Comparison of ENCODE assay signal across 27 cellular contexts in the genomic region with DNA sequence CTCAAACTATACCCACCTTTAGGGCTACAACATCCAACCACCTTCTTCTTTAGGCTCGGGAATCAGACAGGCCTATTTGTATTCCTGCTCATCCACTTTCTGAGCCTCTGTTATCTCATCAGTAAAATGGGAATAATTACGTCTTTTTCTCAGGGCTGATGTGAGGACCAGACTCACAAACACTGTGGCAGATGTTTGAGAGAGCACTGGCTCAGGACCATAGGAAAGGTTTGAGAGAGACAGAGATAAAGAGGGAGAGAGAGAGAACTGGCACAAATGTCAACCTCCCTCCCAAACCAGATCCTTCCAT. TPM values are rescaled to one million over a fixed set of nuclear protein-coding genes. Genes with fewer than 3 reads are reported as not detected.
"Had no signal": no experiment of that assay in that cellular context is flagged by ENCODE, and none has a peak within 500 bp of the region (broad histone marks: within the 10 kb centered on the region; RNA-seq: fewer than 3 reads in every experiment).

No MANE protein-coding gene starts in this region.

- H2AFZ ChIP-seq: parathyroid adenoma had no signal

- H3K27ac Mint-ChIP-seq: nephron, progenitor cell of endocrine pancreas had no signal

- ATAC-seq: effector memory CD8-positive, alpha-beta T cell; left cardiac atrium; naive thymus-derived CD4-positive, alpha-beta T cell had no signal

- H3K4me3 Mint-ChIP-seq: effector memory CD8-positive, alpha-beta T cell; naive thymus-derived CD4-positive, alpha-beta T cell; nephron had no signal

- H3K4me2 ChIP-seq: smooth muscle cell had no signal

- H3K27ac ChIP-seq: esophagus squamous epithelium, heart right ventricle, left lung, parathyroid adenoma, stomach, testis, tibial artery had no signal

- H3K36me3 ChIP-seq: esophagus squamous epithelium, heart right ventricle, left lung, stomach, tibial artery, upper lobe of left lung had no signal

- DNase-seq: cortex of kidney; effector memory CD8-positive, alpha-beta T cell; erythroblast; esophagus squamous epithelium; foreskin melanocyte; heart right ventricle; hippocampal formation; left cardiac atrium; mesenchymal stem cell; midbrain; naive thymus-derived CD4-positive, alpha-beta T cell; occipital lobe; stimulated activated CD4-positive, alpha-beta T cell treated with anti-CD3 and anti-CD28 coated beads, Interleukin-12 subunit alpha, Interleukin-12 subunit beta, amount 100 ng/mL, for 4 hours; stimulated activated CD4-positive, alpha-beta T cell treated with anti-CD3 and anti-CD28 coated beads, Interleukin-1b, Interleukin-23, amount 100 ng/mL, for 48 hours; stimulated activated CD4-positive, alpha-beta T cell treated with anti-CD3 and anti-CD28 coated beads, Interleukin-4, amount 100 ng/mL, for 1 hour; stimulated activated CD8-positive, alpha-beta memory T cell treated with anti-CD3 and anti-CD28 coated beads, Interleukin-4, amount 100 ng/mL, for 48 hours; stimulated activated naive CD4-positive, alpha-beta T cell treated with Interleukin-2 at 50 U/mL for 16 hours; stomach; substantia nigra; testis; tibial artery had no signal

- H3K4me1 ChIP-seq: parathyroid adenoma had no signal

- H3K4me3 ChIP-seq: esophagus squamous epithelium, heart right ventricle, left lung, smooth muscle cell, stomach, testis, tibial artery, upper lobe of left lung had no signal

- H3K9me3 ChIP-seq: esophagus squamous epithelium, heart right ventricle, left lung, stomach, testis, tibial artery, upper lobe of left lung had no signal

- H3K36me3 Mint-ChIP-seq: naive thymus-derived CD4-positive, alpha-beta T cell had no signal

- H3K9me3 Mint-ChIP-seq: effector memory CD8-positive, alpha-beta T cell; naive thymus-derived CD4-positive, alpha-beta T cell; nephron had no signal

- H3K27me3 ChIP-seq: heart right ventricle, testis, upper lobe of left lung had no signal

- H3K79me2 ChIP-seq: parathyroid adenoma had no signal

RNA-seq across cellular contexts. Expression of gene DAPK2, which starts 4.8 kb away (rescaled TPM):
- total RNA-seq: smooth muscle cell had no signal
